In genomic region chr20:33739493-33739892, GRCh38 we compare ENCODE assay signal across 2 cellular contexts.
TF ChIP-seq lines count a peak whose summit lies in the region.

No MANE protein-coding gene starts in this region.

TF ChIP-seq in HepG2, 621 proteins besides CTCF, POLR2A, EP300 and RAD21:
- TF ChIP-seq TRIM24 (CRISPR knock-in tag; IDR thresholded peaks at IDR 0.05), result no peak
- no peak for TF ChIP-seq ARNTL (CRISPR knock-in tag; IDR thresholded peaks at IDR 0.05)
- no peak for TF ChIP-seq CCDC6 (CRISPR knock-in tag; IDR thresholded peaks at IDR 0.05)
- TF ChIP-seq ZBTB33 (CRISPR knock-in tag; IDR thresholded peaks at IDR 0.05), result peak; percentile 68; the same call in 1 of the 2 replicates
- TF ChIP-seq ZBTB21 (CRISPR knock-in tag; IDR thresholded peaks at IDR 0.05), result 0 out of 2 replicates have a peak, but pooled peaks have one; percentile 23
- 0 out of 2 replicates have a peak, but pooled peaks have one; percentile 62 for TF ChIP-seq ZNF7 (CRISPR knock-in tag; IDR thresholded peaks at IDR 0.05)
- no peak for TF ChIP-seq NFKBIZ (CRISPR knock-in tag; IDR thresholded peaks at IDR 0.05)
- TF ChIP-seq CREB1 (IDR thresholded peaks at IDR 0.05), result peak; percentile 60
- no peak for TF ChIP-seq CREB1 (CRISPR knock-in tag; IDR thresholded peaks at IDR 0.05)

TF ChIP-seq in H1, 55 proteins besides CTCF, POLR2A, EP300 and RAD21:
- TF ChIP-seq SUZ12 (IDR thresholded peaks at IDR 0.05; ENCODE audit: low read length), result no peak
- TF ChIP-seq EZH2 (IDR thresholded peaks at IDR 0.05; ENCODE audit: low read depth, low read length, severe bottlenecking), result no peak
- no peak for TF ChIP-seq TEAD4 (IDR thresholded peaks at IDR 0.05; ENCODE audit: low read depth, low read length)
- no peak for TF ChIP-seq EGR1 (IDR thresholded peaks at IDR 0.05; ENCODE audit: borderline replicate concordance, low read depth, low read length)
- TF ChIP-seq PHF8 (conservative IDR thresholded peaks at IDR 0.05; ENCODE audit: low read depth, low read length), result no peak
- no peak for TF ChIP-seq SP1 (IDR thresholded peaks at IDR 0.05; ENCODE audit: low read depth, low read length)
- no peak for TF ChIP-seq SAP30 (IDR thresholded peaks at IDR 0.05; ENCODE audit: insufficient read depth, insufficient replicate concordance, low read length)
- TF ChIP-seq KDM4A (IDR thresholded peaks at IDR 0.05; ENCODE audit: low read depth, low read length, severe bottlenecking), result no peak
- TF ChIP-seq RFX5 (IDR thresholded peaks at IDR 0.05; ENCODE audit: borderline replicate concordance, low read depth, low read length), result no peak
- no peak for TF ChIP-seq MAX (IDR thresholded peaks at IDR 0.05)
- TF ChIP-seq SIX5 (IDR thresholded peaks at IDR 0.05; ENCODE audit: low read depth, low read length), result no peak
- no peak for TF ChIP-seq KDM5A (IDR thresholded peaks at IDR 0.05; ENCODE audit: low read length)
- TF ChIP-seq JUND (IDR thresholded peaks at IDR 0.05; ENCODE audit: low read length), result no peak
- TF ChIP-seq ATF2 (IDR thresholded peaks at IDR 0.05; ENCODE audit: low read length), result no peak
- no peak for TF ChIP-seq TAF1 (IDR thresholded peaks at IDR 0.05; ENCODE audit: low read depth, low read length)
